Comparison of ENCODE assay signal across 8 cellular contexts in genomic region chr4:150078996-150079581, GRCh38. TPM values are rescaled to one million over a fixed set of nuclear protein-coding genes. Genes with fewer than 3 reads are reported as not detected.
DNase-seq lines count a peak whose midpoint lies in the region; ATAC-seq and TF ChIP-seq lines count a peak whose summit lies in the region.

No MANE protein-coding gene starts in this region.

- H3K4me3 ChIP-seq in CD8-positive, alpha-beta T cell (ENCODE audit: low read depth, low read length): no peak overlapping the region
- H3K4me3 ChIP-seq in MM.1S (ENCODE audit: low read length) (peak overlapping the region; percentile 73), gastroesophageal sphincter (peak overlapping the region; percentile 72 to 86)

- POLR2A ChIA-PET in CD8-positive, alpha-beta T cell (lab: Charles Lee): no interaction called here

- TF ChIP-seq EP300 in gastroesophageal sphincter (IDR thresholded peaks at IDR 0.05): no peak

- DNase-seq in CD8-positive, alpha-beta T cell: no peak
- DNase-seq in MM.1S (peak; percentile 23), nucleus accumbens (lab: John Stamatoyannopoulos, UW) (peak in 29 of 56 donors; percentile 1 to 64 (median 33)), HuH-7 (ENCODE audit: low spot score) (no peak)
- DNase-seq in activated T-cell treated with anti-CD3 and anti-CD28 coated beads, Interleukin-2, amount 50 U/mL, for 72 hours: peak; percentile 41 to 43

- H3K27ac ChIP-seq in CD8-positive, alpha-beta T cell (ENCODE audit: low read depth, low read length): no peak overlapping the region
- no peak overlapping the region for H3K27ac ChIP-seq in MM.1S (ENCODE audit: low read length)
- peak overlapping the region; percentile 89 to 98 (median 94) for H3K27ac ChIP-seq in gastroesophageal sphincter

- no peaks in the 10 kb centered on the region for H4K20me1 ChIP-seq in MM.1S (ENCODE audit: insufficient read depth, low read length)

- no peaks in the 10 kb centered on the region for H3K36me3 ChIP-seq in CD8-positive, alpha-beta T cell (ENCODE audit: insufficient read depth, low read length)
- H3K36me3 ChIP-seq in MM.1S (replicated peaks; ENCODE audit: insufficient read depth, low read length): no peaks in the 10 kb centered on the region
- H3K36me3 ChIP-seq in gastroesophageal sphincter: no peaks in the 10 kb centered on the region

- no peaks in the 10 kb centered on the region for H3K9me3 ChIP-seq in CD8-positive, alpha-beta T cell (ENCODE audit: low read length)
- H3K9me3 ChIP-seq in MM.1S (replicated peaks; ENCODE audit: insufficient read depth, low read length) (no peaks in the 10 kb centered on the region), gastroesophageal sphincter (no peaks in the 10 kb centered on the region)

- no CpG with 5 or more reads among the region's 54 CpGs for WGBS in gastroesophageal sphincter (ENCODE audit: low coverage in 1 of 2), 2 donors

- no peaks in the 10 kb centered on the region for H3K9me2 ChIP-seq in MM.1S (replicated peaks; ENCODE audit: insufficient read depth, low read length)

- no peak for TF ChIP-seq CTCF in CD8-positive, alpha-beta T cell (IDR thresholded peaks at IDR 0.05)
- TF ChIP-seq CTCF in MM.1S (IDR thresholded peaks at IDR 0.05; ENCODE audit: low read length): peak; percentile 23; the same call in 1 of the 2 replicates
- TF ChIP-seq CTCF in gastroesophageal sphincter (IDR thresholded peaks at IDR 0.05): peak in 3 of 4 experiments; percentile 0 to 42 (median 27)

- peak overlapping the region; percentile 85 for H3K4me2 ChIP-seq in MM.1S (ENCODE audit: low read depth, low read length)

- peaks cover 41% of the 10 kb centered on the region for H3K27me3 Mint-ChIP-seq in CD8-positive, alpha-beta T cell (ENCODE audit: low read depth)
- peaks cover 59% of the 10 kb centered on the region for H3K27me3 Mint-ChIP-seq in activated T-cell treated with anti-CD3 and anti-CD28 coated beads, Interleukin-2, amount 50 U/mL, for 72 hours (ENCODE audit: low read depth)

- H3K9me3 Mint-ChIP-seq in CD8-positive, alpha-beta T cell: no peaks in the 10 kb centered on the region
- peaks cover 0 to 2% of the 10 kb centered on the region in 2 donors for H3K9me3 Mint-ChIP-seq in activated T-cell treated with anti-CD3 and anti-CD28 coated beads, Interleukin-2, amount 50 U/mL, for 72 hours

- TF ChIP-seq POLR2A in gastroesophageal sphincter (IDR thresholded peaks at IDR 0.05): no peak

- H3K27me3 ChIP-seq in CD8-positive, alpha-beta T cell (ENCODE audit: insufficient read depth, low read length): peaks cover 6% of the 10 kb centered on the region
- no peaks in the 10 kb centered on the region for H3K27me3 ChIP-seq in MM.1S (replicated peaks; ENCODE audit: insufficient read depth, low read length)
- H3K27me3 ChIP-seq in gastroesophageal sphincter: no peaks in the 10 kb centered on the region

- peak overlapping the region; percentile 67 for H3K4me3 Mint-ChIP-seq in CD8-positive, alpha-beta T cell
- peak overlapping the region; percentile 75 to 82 for H3K4me3 Mint-ChIP-seq in activated T-cell treated with anti-CD3 and anti-CD28 coated beads, Interleukin-2, amount 50 U/mL, for 72 hours

- peaks cover 2% of the 10 kb centered on the region for H3K4me1 Mint-ChIP-seq in CD8-positive, alpha-beta T cell (ENCODE audit: low read depth)
- H3K4me1 Mint-ChIP-seq in activated T-cell treated with anti-CD3 and anti-CD28 coated beads, Interleukin-2, amount 50 U/mL, for 72 hours (ENCODE audit: low read depth): peaks cover 9% of the 10 kb centered on the region

- H3K79me2 ChIP-seq in MM.1S (ENCODE audit: low read length): no peaks in the 10 kb centered on the region

- CTCF ChIA-PET in CD8-positive, alpha-beta T cell (lab: Charles Lee): no interaction called here

- H3F3A ChIP-seq in MM.1S (ENCODE audit: insufficient read depth, low read length): 0 out of 2 replicates have a peak, but pooled peaks cover 4% of the 10 kb centered on the region

- H3K36me3 Mint-ChIP-seq in CD8-positive, alpha-beta T cell: no peaks in the 10 kb centered on the region
- no peaks in the 10 kb centered on the region for H3K36me3 Mint-ChIP-seq in activated T-cell treated with anti-CD3 and anti-CD28 coated beads, Interleukin-2, amount 50 U/mL, for 72 hours (ENCODE audit: insufficient read depth in 2 of 2)

- no peaks in the 10 kb centered on the region for H3K4me1 ChIP-seq in CD8-positive, alpha-beta T cell (ENCODE audit: insufficient read depth, low read length)
- H3K4me1 ChIP-seq in MM.1S (ENCODE audit: low read length) (peaks cover 15% of the 10 kb centered on the region), gastroesophageal sphincter (peaks cover 0 to 50% (median 3%) of the 10 kb centered on the region in 3 donors)

- H2AFZ ChIP-seq in MM.1S (ENCODE audit: low read length): peak overlapping the region; percentile 86

- H3K9ac ChIP-seq in MM.1S (ENCODE audit: low read length): peak overlapping the region; percentile 51; the same call in 1 of the 2 replicates

- ATAC-seq in CD8-positive, alpha-beta T cell: no peak
- ATAC-seq in GM19395 (IDR thresholded peaks at IDR 0.05; ENCODE audit: unreplicated experiment) (peak; percentile 50), gastroesophageal sphincter (peak; percentile 34), HG03108 (IDR thresholded peaks at IDR 0.05; ENCODE audit: unreplicated experiment) (no peak)
- peak; percentile 66 to 72 for ATAC-seq in activated T-cell treated with anti-CD3 and anti-CD28 coated beads, Interleukin-2, amount 50 U/mL, for 72 hours (replicated peaks in 1 of 2)

- H3K27ac Mint-ChIP-seq in CD8-positive, alpha-beta T cell: no peak overlapping the region
- no peak overlapping the region for H3K27ac Mint-ChIP-seq in activated T-cell treated with anti-CD3 and anti-CD28 coated beads, Interleukin-2, amount 50 U/mL, for 72 hours

- intact Hi-C loops in CD8-positive, alpha-beta T cell (cut with DNase I, micrococcal nuclease): no loop called here

RNA-seq across cellular contexts. Expression of gene DCLK2, which starts 0.8 kb away (rescaled TPM):
- under 1 TPM in 1 of 2 experiments, not detected in 1; 0.44 TPM for total RNA-seq in CD8-positive, alpha-beta T cell
- total RNA-seq in activated T-cell treated with anti-CD3 and anti-CD28 coated beads, Interleukin-2, amount 50 U/mL, for 72 hours: under 1 TPM; 0.12 to 0.46 TPM
- total RNA-seq in gastroesophageal sphincter: 10 to 100 TPM; 17.1 to 33.0 (median 19.7) TPM

Comparison
In these comparisons a context has a peak if more than half of its experiments do, and no peak if none do; other contexts are left out.
1. ATAC-seq: peak in GM19395 (single experiment), activated T-cell treated with anti-CD3 and anti-CD28 coated beads, Interleukin-2, amount 50 U/mL, for 72 hours (2 of 2) and gastroesophageal sphincter (single experiment); none in CD8-positive, alpha-beta T cell (single experiment) and HG03108 (single experiment).
2. DNase-seq: peak in MM.1S (single experiment), activated T-cell treated with anti-CD3 and anti-CD28 coated beads, Interleukin-2, amount 50 U/mL, for 72 hours (2 of 2) and nucleus accumbens (29 of 56); none in CD8-positive, alpha-beta T cell (0 of 7) and HuH-7 (single experiment).
3. H3K27ac ChIP-seq: peak in gastroesophageal sphincter (4 of 4); none in CD8-positive, alpha-beta T cell (single experiment) and MM.1S (single experiment).
4. RNA of gene DCLK2, which starts 0.8 kb away (total RNA-seq): 17.1 to 33.0 TPM in gastroesophageal sphincter; 0.12 to 0.46 TPM in activated T-cell treated with anti-CD3 and anti-CD28 coated beads, Interleukin-2, amount 50 U/mL, for 72 hours and 0.44 TPM in CD8-positive, alpha-beta T cell; every median in the first group is over 10 times any median in the second.